17 cellular contexts compared by ENCODE assay signal in the genomic region with DNA sequence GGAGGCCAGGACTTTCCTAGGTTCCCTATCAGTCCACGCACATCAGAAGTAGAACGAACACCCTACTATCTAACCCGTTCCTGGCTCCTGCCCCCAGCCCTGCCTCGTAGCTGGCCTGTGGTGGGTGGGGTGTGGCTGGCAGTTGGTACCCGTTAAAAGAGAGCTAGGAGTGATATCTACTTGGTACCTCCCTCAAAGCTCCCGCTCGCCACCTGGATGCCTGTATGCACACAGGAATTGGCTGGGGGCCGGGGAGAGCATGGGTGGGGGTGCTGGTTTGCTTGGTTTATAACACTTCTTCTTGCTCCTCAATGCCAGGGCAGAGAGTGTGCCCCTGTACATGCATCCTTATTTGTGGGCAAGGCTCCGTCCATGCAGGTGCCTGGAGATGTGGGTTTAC. TPM values are rescaled to one million over a fixed set of nuclear protein-coding genes. Genes with fewer than 3 reads are reported as not detected.
DNase-seq lines count a peak whose midpoint lies in the region; ATAC-seq and TF ChIP-seq lines count a peak whose summit lies in the region.
"Had no signal": no experiment of that assay in that cellular context is flagged by ENCODE, and none has a peak within 500 bp of the region (broad histone marks: within the 10 kb centered on the region; RNA-seq: fewer than 3 reads in every experiment).

No MANE protein-coding gene starts in this region.

- peak overlapping the region; percentile 77 for H3K4me3 Mint-ChIP-seq in CD8-positive, alpha-beta T cell
- H3K4me3 Mint-ChIP-seq in endodermal cell: peak overlapping the region; percentile 55

- H3K4me1 ChIP-seq in CD8-positive, alpha-beta T cell (ENCODE audit: insufficient read depth, low read length): peaks cover 7% of the 10 kb centered on the region
- no peaks in the 10 kb centered on the region for H3K4me1 ChIP-seq in endodermal cell (ENCODE audit: control insufficient read depth, insufficient read depth, low read length)

- no peak overlapping the region for H3K27ac Mint-ChIP-seq in CD8-positive, alpha-beta T cell
- no peak overlapping the region for H3K27ac Mint-ChIP-seq in endodermal cell

- no peaks in the 10 kb centered on the region for H3K79me2 ChIP-seq in neural cell (replicated peaks; ENCODE audit: insufficient read depth, low read length)

- H3K4me2 ChIP-seq in neural cell (ENCODE audit: low read length): peak overlapping the region; percentile 73

- H2AFZ ChIP-seq in neural cell (ENCODE audit: low read depth, low read length): no peak overlapping the region

- H3K27ac ChIP-seq in CD8-positive, alpha-beta T cell (ENCODE audit: low read depth, low read length): no peak overlapping the region
- no peak overlapping the region for H3K27ac ChIP-seq in endodermal cell (ENCODE audit: low read depth, low read length)
- peak overlapping the region; percentile 36 for H3K27ac ChIP-seq in neural cell (ENCODE audit: low read length)
- H3K27ac ChIP-seq: right lobe of liver had no signal

- ATAC-seq in CD8-positive, alpha-beta T cell: no peak
- ATAC-seq in omental fat pad (ENCODE audit: low FRiP score) (no peak), HG02759 (IDR thresholded peaks at IDR 0.05; ENCODE audit: unreplicated experiment) (no peak)
- ATAC-seq: right lobe of liver had no signal

- H3K9ac ChIP-seq in endodermal cell (ENCODE audit: extremely low read depth, low read length, poor library complexity, severe bottlenecking) (no peak overlapping the region), neural cell (ENCODE audit: low read length) (peak overlapping the region; percentile 58)

- POLR2A ChIA-PET in CD8-positive, alpha-beta T cell (lab: Charles Lee): interaction anchor here (0.7 kb wide), 1 partner anchor 12 kb away, joined by 3 read pairs; no protein-coding TSS in a partner anchor

- CTCF ChIA-PET in CD8-positive, alpha-beta T cell (lab: Charles Lee): interaction anchor here (0.7 to 1.5 kb wide), 3 partner anchors 14 to 398 kb away, joined by 3 to 4 read pairs (median 4); partner anchors contain the start of gene NECTIN1

- peaks cover 13% of the 10 kb centered on the region for H3K4me1 Mint-ChIP-seq in CD8-positive, alpha-beta T cell (ENCODE audit: low read depth)
- H3K4me1 Mint-ChIP-seq in endodermal cell: peaks cover 29% of the 10 kb centered on the region

- peaks cover 45% of the 10 kb centered on the region for H3K27me3 Mint-ChIP-seq in CD8-positive, alpha-beta T cell (ENCODE audit: low read depth)
- H3K27me3 Mint-ChIP-seq in endodermal cell (ENCODE audit: insufficient read depth): peaks cover 53% of the 10 kb centered on the region

- no peaks in the 10 kb centered on the region for H3K9me2 ChIP-seq in neural cell (ENCODE audit: insufficient read depth, low read length)

- no peaks in the 10 kb centered on the region for H3K9me3 ChIP-seq in CD8-positive, alpha-beta T cell (ENCODE audit: low read length)
- H3K9me3 ChIP-seq in endodermal cell (ENCODE audit: control insufficient read depth, low read length) (no peaks in the 10 kb centered on the region), neural cell (ENCODE audit: low read length) (no peaks in the 10 kb centered on the region)
- H3K9me3 ChIP-seq: right lobe of liver had no signal

- H3K36me3 Mint-ChIP-seq in CD8-positive, alpha-beta T cell: no peaks in the 10 kb centered on the region
- no peaks in the 10 kb centered on the region for H3K36me3 Mint-ChIP-seq in endodermal cell (ENCODE audit: low read depth)

- TF ChIP-seq CTCF in CD8-positive, alpha-beta T cell (IDR thresholded peaks at IDR 0.05): no peak
- TF ChIP-seq CTCF in endodermal cell (conservative IDR thresholded peaks at IDR 0.05): no peak
- no peak for TF ChIP-seq CTCF in neural cell (IDR thresholded peaks at IDR 0.05; ENCODE audit: poor library complexity, severe bottlenecking)
- no peak for TF ChIP-seq CTCF in omental fat pad (IDR thresholded peaks at IDR 0.05)

- no peaks in the 10 kb centered on the region for H3K9me3 Mint-ChIP-seq in CD8-positive, alpha-beta T cell
- no peaks in the 10 kb centered on the region for H3K9me3 Mint-ChIP-seq in endodermal cell

- H3K27me3 ChIP-seq in CD8-positive, alpha-beta T cell (ENCODE audit: insufficient read depth, low read length): no peaks in the 10 kb centered on the region
- peaks cover 37% of the 10 kb centered on the region for H3K27me3 ChIP-seq in endodermal cell (ENCODE audit: control insufficient read depth, insufficient read depth, low read length, poor library complexity, severe bottlenecking)
- H3K27me3 ChIP-seq in neural cell (ENCODE audit: insufficient read depth, low read depth, low read length): no peaks in the 10 kb centered on the region

- DNase-seq in CD8-positive, alpha-beta T cell: no peak
- peak; percentile 43 for DNase-seq in NCI-H69 (lab: John Stamatoyannopoulos, UW)
- DNase-seq in endodermal cell: no peak
- DNase-seq in NCI-H187 treated with DMSO at 0.1 percent for 48 hours (lab: John Stamatoyannopoulos, UW): no peak
- no peak for DNase-seq in NCI-H1694 (lab: John Stamatoyannopoulos, UW)
- DNase-seq in omental fat pad (ENCODE audit: low spot score): no peak
- DNase-seq: activated CD4-positive, CD25-positive, alpha-beta regulatory T cell treated with anti-CD3 and anti-CD28 coated beads, Interleukin-2, amount 50 U/mL, for 72 hours; effector memory CD4-positive, alpha-beta T cell; EL; hippocampal formation; NCI-H1105; NK-92 treated with Interleukin-12 subunit alpha and Interleukin-12 subunit beta, amount 100 ng/mL, for 24 hours; stimulated activated CD4-positive, alpha-beta T cell treated with anti-CD3 and anti-CD28 coated beads, Interleukin-2, amount 100 ng/mL, for 24 hours; T-helper 1 cell had no signal

- no peak for TF ChIP-seq RAD21 in neural cell (conservative IDR thresholded peaks at IDR 0.05)

- H3K4me3 ChIP-seq in CD8-positive, alpha-beta T cell (ENCODE audit: low read depth, low read length): no peak overlapping the region
- peak overlapping the region; percentile 77 for H3K4me3 ChIP-seq in endodermal cell (ENCODE audit: low read length)
- H3K4me3 ChIP-seq in neural cell (ENCODE audit: low read length): peak overlapping the region; percentile 58
- H3K4me3 ChIP-seq: right lobe of liver had no signal

- H3K36me3 ChIP-seq in CD8-positive, alpha-beta T cell (ENCODE audit: insufficient read depth, low read length): no peaks in the 10 kb centered on the region
- no peaks in the 10 kb centered on the region for H3K36me3 ChIP-seq in endodermal cell (ENCODE audit: control insufficient read depth, insufficient read depth, low read length)
- H3K36me3 ChIP-seq in neural cell (ENCODE audit: insufficient read depth, low read length): no peaks in the 10 kb centered on the region
- H3K36me3 ChIP-seq: right lobe of liver had no signal

- intact Hi-C loops in CD8-positive, alpha-beta T cell (cut with DNase I, micrococcal nuclease): loop anchor here in 1 of 2 experiments (5.0 kb wide), 1 partner anchor 386 kb away; no protein-coding TSS in a partner anchor

- TF ChIP-seq EP300 in neural cell (conservative IDR thresholded peaks at IDR 0.05; ENCODE audit: poor library complexity, severe bottlenecking): no peak

- H4K20me1 ChIP-seq in neural cell (ENCODE audit: insufficient read depth): no peaks in the 10 kb centered on the region

- WGBS in endodermal cell (ENCODE audit: insufficient coverage in 1 of 2, insufficient read length in 1 of 2), 2 experiments: 88 to 92% methylated on average over 6 to 7 of the region's 9 CpGs

- H3F3A ChIP-seq in neural cell (ENCODE audit: insufficient read depth, low read length, poor library complexity, severe bottlenecking): no peaks in the 10 kb centered on the region

TF ChIP-seq in neural cell, 6 proteins besides CTCF, POLR2A, EP300 and RAD21:
- TF ChIP-seq MXI1 (conservative IDR thresholded peaks at IDR 0.05; ENCODE audit: poor library complexity, severe bottlenecking) (no peak), SMC3 (conservative IDR thresholded peaks at IDR 0.05; ENCODE audit: poor library complexity) (no peak), EZH2 (IDR thresholded peaks at IDR 0.05; ENCODE audit: borderline replicate concordance, insufficient read depth, low read length, poor library complexity, severe bottlenecking) (no peak), POLR2AphosphoS5 (IDR thresholded peaks at IDR 0.05) (no peak), TAF1 (IDR thresholded peaks at IDR 0.05; ENCODE audit: low read depth) (no peak)
- TF ChIP-seq, protein P1, sequence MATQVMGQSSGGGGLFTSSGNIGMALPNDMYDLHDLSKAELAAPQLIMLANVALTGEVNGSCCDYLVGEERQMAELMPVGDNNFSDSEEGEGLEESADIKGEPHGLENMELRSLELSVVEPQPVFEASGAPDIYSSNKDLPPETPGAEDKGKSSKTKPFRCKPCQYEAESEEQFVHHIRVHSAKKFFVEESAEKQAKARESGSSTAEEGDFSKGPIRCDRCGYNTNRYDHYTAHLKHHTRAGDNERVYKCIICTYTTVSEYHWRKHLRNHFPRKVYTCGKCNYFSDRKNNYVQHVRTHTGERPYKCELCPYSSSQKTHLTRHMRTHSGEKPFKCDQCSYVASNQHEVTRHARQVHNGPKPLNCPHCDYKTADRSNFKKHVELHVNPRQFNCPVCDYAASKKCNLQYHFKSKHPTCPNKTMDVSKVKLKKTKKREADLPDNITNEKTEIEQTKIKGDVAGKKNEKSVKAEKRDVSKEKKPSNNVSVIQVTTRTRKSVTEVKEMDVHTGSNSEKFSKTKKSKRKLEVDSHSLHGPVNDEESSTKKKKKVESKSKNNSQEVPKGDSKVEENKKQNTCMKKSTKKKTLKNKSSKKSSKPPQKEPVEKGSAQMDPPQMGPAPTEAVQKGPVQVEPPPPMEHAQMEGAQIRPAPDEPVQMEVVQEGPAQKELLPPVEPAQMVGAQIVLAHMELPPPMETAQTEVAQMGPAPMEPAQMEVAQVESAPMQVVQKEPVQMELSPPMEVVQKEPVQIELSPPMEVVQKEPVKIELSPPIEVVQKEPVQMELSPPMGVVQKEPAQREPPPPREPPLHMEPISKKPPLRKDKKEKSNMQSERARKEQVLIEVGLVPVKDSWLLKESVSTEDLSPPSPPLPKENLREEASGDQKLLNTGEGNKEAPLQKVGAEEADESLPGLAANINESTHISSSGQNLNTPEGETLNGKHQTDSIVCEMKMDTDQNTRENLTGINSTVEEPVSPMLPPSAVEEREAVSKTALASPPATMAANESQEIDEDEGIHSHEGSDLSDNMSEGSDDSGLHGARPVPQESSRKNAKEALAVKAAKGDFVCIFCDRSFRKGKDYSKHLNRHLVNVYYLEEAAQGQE (IDR thresholded peaks at IDR 0.05; ENCODE audit: borderline replicate concordance): no peak

RNA-seq across cellular contexts. Expression of gene NECTIN1, which starts 14.0 kb away (rescaled TPM):
- 1 to 10 TPM; 6.4 to 6.9 TPM for total RNA-seq in CD8-positive, alpha-beta T cell
- total RNA-seq in endodermal cell (10 to 100 TPM; 29.3 to 45.3 TPM), omental fat pad (1 to 10 TPM; 2.2 to 4.3 (median 2.5) TPM)
- polyA plus RNA-seq in endodermal cell (2013, experiment 1 of 2): 40.7 TPM
- 31.7 TPM for polyA plus RNA-seq in endodermal cell (2013, experiment 2 of 2)
- polyA plus RNA-seq in neural cell: 5.6 and 8.1 TPM in 2 replicates
- 28.2 and 29.8 TPM in 2 replicates for polyA minus RNA-seq in neural cell
